19 cellular contexts compared by ENCODE assay signal in the genomic region with DNA sequence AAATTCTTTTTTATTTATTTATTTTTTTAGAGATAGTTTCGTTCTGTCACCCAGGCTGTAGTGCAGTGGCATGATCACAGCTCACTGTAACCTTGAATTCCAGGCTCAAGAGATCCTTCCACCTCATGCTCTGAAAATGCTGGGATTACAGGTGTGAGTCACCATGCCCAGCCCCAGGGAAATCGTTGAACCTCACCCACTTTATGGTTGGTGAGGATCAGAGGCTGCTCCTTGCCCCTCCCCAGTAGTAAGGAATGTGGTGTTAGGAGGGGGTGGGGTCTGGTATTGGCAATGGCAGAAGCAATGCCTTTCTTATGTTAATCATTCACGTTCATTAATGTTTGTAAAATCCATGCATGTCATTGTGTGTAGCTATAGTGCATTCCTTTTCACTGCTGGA.
DNase-seq lines count a peak whose midpoint lies in the region; ATAC-seq and TF ChIP-seq lines count a peak whose summit lies in the region.
"Had no signal": no experiment of that assay in that cellular context is flagged by ENCODE, and none has a peak within 500 bp of the region (broad histone marks: within the 10 kb centered on the region; RNA-seq: fewer than 3 reads in every experiment).

No MANE protein-coding gene starts in this region.

- no peak overlapping the region for H2BK120ac ChIP-seq in trophoblast cell (ENCODE audit: insufficient read depth, low read length, poor library complexity)

- DNase-seq in GM23338 (ENCODE audit: low spot score) = peak; percentile 51
- peak; percentile 71 for DNase-seq in PC-3
- peak; percentile 66 for DNase-seq in epithelial cell of proximal tubule (ENCODE audit: low read depth)
- DNase-seq in trophoblast cell = peak; percentile 44 to 66
- DNase-seq in activated T-helper 1 cell treated with anti-CD3 and anti-CD28 coated beads, Interleukin-12 subunit alpha, Interleukin-12 subunit beta, Interleukin-2, Interleukin-4 antibody, amounts not matched to agents 30 ng/mL and 10 ng/mL and 1 ng/mL, durations not matched to agents 14 hours and 24 hours and 36 hours (ENCODE audit: low spot score) = no peak
- no peak for DNase-seq in NCI-H748 treated with DMSO at 0.1 percent for 48 hours (lab: John Stamatoyannopoulos, UW)
- DNase-seq: activated naive CD4-positive, alpha-beta T cell treated with anti-CD3 and anti-CD28 coated beads for 36 hours; BE2C; brain microvascular endothelial cell; midbrain; NCI-H1105 treated with DMSO at 0.1 percent for 48 hours; NCI-H2227 treated with DMSO at 0.1 percent for 48 hours; nucleus accumbens; upper lobe of right lung had no signal

- H3F3A ChIP-seq in GM23338 (replicated peaks; ENCODE audit: low read depth) = no peaks in the 10 kb centered on the region
- H3F3A ChIP-seq in PC-3 (ENCODE audit: low read length, unreplicated experiment) = no peaks in the 10 kb centered on the region

- no peak overlapping the region for H3K4ac ChIP-seq in trophoblast cell (ENCODE audit: low read depth, low read length)

- H2AK5ac ChIP-seq in trophoblast cell (ENCODE audit: low read length) = no peak overlapping the region

- H3K4me3 ChIP-seq in GM23338 (no peak overlapping the region), PC-3 (ENCODE audit: low read length) (no peak overlapping the region), epithelial cell of proximal tubule (ENCODE audit: low read depth, low read length) (no peak overlapping the region), trophoblast cell (ENCODE audit: low read depth, low read length) (no peak overlapping the region)
- H3K4me3 ChIP-seq: K562, PC-9, upper lobe of right lung had no signal

- H4K12ac ChIP-seq in trophoblast cell (ENCODE audit: low read depth, low read length) = no peak overlapping the region

- H3K79me1 ChIP-seq in trophoblast cell (ENCODE audit: low read length) = no peaks in the 10 kb centered on the region

- H2AFZ ChIP-seq in GM23338 (no peak overlapping the region), PC-3 (ENCODE audit: low read length) (no peak overlapping the region), trophoblast cell (ENCODE audit: insufficient read depth, low read length, poor library complexity) (no peak overlapping the region)
- H2AFZ ChIP-seq: PC-9 had no signal

- no peak overlapping the region for H3K14ac ChIP-seq in trophoblast cell (ENCODE audit: low read length)

- no peak overlapping the region for H3K9ac ChIP-seq in PC-3 (ENCODE audit: low read length)
- H3K9ac ChIP-seq in trophoblast cell (ENCODE audit: low read length) = no peak overlapping the region

- H3K9me3 Mint-ChIP-seq in GM23338 = peaks cover 3% of the 10 kb centered on the region; the same call in 2 of the 3 replicates
- H3K9me3 Mint-ChIP-seq in activated T-helper 1 cell treated with anti-CD3 and anti-CD28 coated beads, Interleukin-12 subunit alpha, Interleukin-12 subunit beta, Interleukin-2, Interleukin-4 antibody, amounts not matched to agents 30 ng/mL and 10 ng/mL and 1 ng/mL, durations not matched to agents 14 hours and 24 hours and 36 hours = no peaks in the 10 kb centered on the region
- H3K9me3 Mint-ChIP-seq: activated naive CD4-positive, alpha-beta T cell treated with anti-CD3 and anti-CD28 coated beads for 36 hours; stimulated activated memory B cell treated with anti-CD40 and anti-IgM and Interleukin-4, amounts not matched to agents 10 μg/mL and 1 μg/mL and 100 μg/mL, for 72 hours had no signal

- H3K9me3 ChIP-seq in PC-3 (ENCODE audit: low read length) = no peaks in the 10 kb centered on the region
- no peaks in the 10 kb centered on the region for H3K9me3 ChIP-seq in trophoblast cell (ENCODE audit: insufficient read depth, low read depth, low read length)
- H3K9me3 ChIP-seq: BE2C, upper lobe of right lung had no signal

- TF ChIP-seq CTCF in GM23338 (conservative IDR thresholded peaks at IDR 0.05; ENCODE audit: low read depth in 2 of 2) = no peak
- no peak for TF ChIP-seq CTCF in PC-3 (conservative IDR thresholded peaks at IDR 0.05; ENCODE audit: low read depth, low read length)
- TF ChIP-seq CTCF in epithelial cell of proximal tubule (conservative IDR thresholded peaks at IDR 0.05; ENCODE audit: low read depth, low read length) = no peak

- no peak overlapping the region for H4K91ac ChIP-seq in trophoblast cell (ENCODE audit: low read depth, low read length)

- H3K9me2 ChIP-seq in GM23338 (ENCODE audit: insufficient read depth) (peaks cover 18% of the 10 kb centered on the region), PC-3 (replicated peaks; ENCODE audit: low read length) (no peaks in the 10 kb centered on the region)

- no peak overlapping the region for H3K23ac ChIP-seq in trophoblast cell (ENCODE audit: low read length)

- peak; percentile 50; the same call in 2 of the 3 replicates for ATAC-seq in GM23338
- peak; percentile 62 for ATAC-seq in PC-3
- no peak for ATAC-seq in GM19455 (IDR thresholded peaks at IDR 0.05; ENCODE audit: unreplicated experiment)
- ATAC-seq in GM21717 (IDR thresholded peaks at IDR 0.05; ENCODE audit: unreplicated experiment) = no peak
- ATAC-seq: K562; stimulated activated memory B cell treated with anti-CD40 and anti-IgM and Interleukin-4, amounts not matched to agents 10 μg/mL and 1 μg/mL and 100 μg/mL, for 72 hours; upper lobe of right lung had no signal

- no peaks in the 10 kb centered on the region for H3K36me3 ChIP-seq in GM23338 (ENCODE audit: insufficient read depth)
- no peaks in the 10 kb centered on the region for H3K36me3 ChIP-seq in PC-3 (ENCODE audit: low read depth, low read length)
- H3K36me3 ChIP-seq in trophoblast cell (ENCODE audit: control insufficient read depth in 1 of 2, insufficient read depth in 2 of 2, low read length in 2 of 2) = no peaks in the 10 kb centered on the region
- H3K36me3 ChIP-seq: BE2C, brain microvascular endothelial cell, upper lobe of right lung had no signal

- no TSS peak for BruUV-seq in PC-3 (replicated peaks; lab: Mats Ljungman, UMichigan)

- no peak overlapping the region; the same call in 1 of the 2 replicates for H3K4me2 ChIP-seq in GM23338
- peak overlapping the region; percentile 19; the same call in 1 of the 2 replicates for H3K4me2 ChIP-seq in PC-3 (ENCODE audit: low read length)
- no peak overlapping the region for H3K4me2 ChIP-seq in trophoblast cell (ENCODE audit: low read length)
- H3K4me2 ChIP-seq: PC-9 had no signal

- no peaks in the 10 kb centered on the region for H4K20me1 ChIP-seq in GM23338 (replicated peaks; ENCODE audit: insufficient read depth)
- no peaks in the 10 kb centered on the region for H4K20me1 ChIP-seq in PC-3 (ENCODE audit: low read length)

- peaks cover 18% of the 10 kb centered on the region for H3K4me1 Mint-ChIP-seq in GM23338
- no peaks in the 10 kb centered on the region for H3K4me1 Mint-ChIP-seq in activated T-helper 1 cell treated with anti-CD3 and anti-CD28 coated beads, Interleukin-12 subunit alpha, Interleukin-12 subunit beta, Interleukin-2, Interleukin-4 antibody, amounts not matched to agents 30 ng/mL and 10 ng/mL and 1 ng/mL, durations not matched to agents 14 hours and 24 hours and 36 hours (ENCODE audit: low read depth)
- H3K4me1 Mint-ChIP-seq: stimulated activated memory B cell treated with anti-CD40 and anti-IgM and Interleukin-4, amounts not matched to agents 10 μg/mL and 1 μg/mL and 100 μg/mL, for 72 hours had no signal

- H3K4me1 ChIP-seq in GM23338 (ENCODE audit: insufficient read depth) = peaks cover 31% of the 10 kb centered on the region
- H3K4me1 ChIP-seq in PC-3 (ENCODE audit: insufficient read depth, low read length) = peaks cover 13% of the 10 kb centered on the region
- H3K4me1 ChIP-seq in trophoblast cell (ENCODE audit: control insufficient read depth in 1 of 2, insufficient read depth in 2 of 2, low read length in 2 of 2) = peaks cover 0 to 2% of the 10 kb centered on the region in 2 experiments
- H3K4me1 ChIP-seq: BE2C, upper lobe of right lung had no signal

- POLR2A ChIA-PET in PC-3 (lab: Charles Lee; ENCODE audit: unreplicated experiment) = no interaction called here

- CTCF ChIA-PET in PC-3 (lab: Charles Lee) = no interaction called here

- no peak overlapping the region for H3K27ac Mint-ChIP-seq in GM23338
- H3K27ac Mint-ChIP-seq in activated T-helper 1 cell treated with anti-CD3 and anti-CD28 coated beads, Interleukin-12 subunit alpha, Interleukin-12 subunit beta, Interleukin-2, Interleukin-4 antibody, amounts not matched to agents 30 ng/mL and 10 ng/mL and 1 ng/mL, durations not matched to agents 14 hours and 24 hours and 36 hours = no peak overlapping the region
- H3K27ac Mint-ChIP-seq: activated naive CD4-positive, alpha-beta T cell treated with anti-CD3 and anti-CD28 coated beads for 36 hours; stimulated activated memory B cell treated with anti-CD40 and anti-IgM and Interleukin-4, amounts not matched to agents 10 μg/mL and 1 μg/mL and 100 μg/mL, for 72 hours had no signal

- peaks cover 2% of the 10 kb centered on the region for H3K27me3 Mint-ChIP-seq in GM23338 (ENCODE audit: insufficient read depth, low read depth, poor library complexity)
- peaks cover 4% of the 10 kb centered on the region for H3K27me3 Mint-ChIP-seq in activated T-helper 1 cell treated with anti-CD3 and anti-CD28 coated beads, Interleukin-12 subunit alpha, Interleukin-12 subunit beta, Interleukin-2, Interleukin-4 antibody, amounts not matched to agents 30 ng/mL and 10 ng/mL and 1 ng/mL, durations not matched to agents 14 hours and 24 hours and 36 hours (ENCODE audit: insufficient read depth)
- H3K27me3 Mint-ChIP-seq: stimulated activated memory B cell treated with anti-CD40 and anti-IgM and Interleukin-4, amounts not matched to agents 10 μg/mL and 1 μg/mL and 100 μg/mL, for 72 hours had no signal

- intact Hi-C loops in PC-3 (cut with micrococcal nuclease) = no loop called here
- intact Hi-C loops in activated T-helper 1 cell treated with anti-CD3 and anti-CD28 coated beads, Interleukin-12 subunit alpha, Interleukin-12 subunit beta, Interleukin-2, Interleukin-4 antibody, amounts not matched to agents 30 ng/mL and 10 ng/mL and 1 ng/mL, durations not matched to agents 14 hours and 24 hours and 36 hours (cut with micrococcal nuclease) = no loop called here

- H3K27ac ChIP-seq in GM23338 (ENCODE audit: low read depth) (no peak overlapping the region), PC-3 (ENCODE audit: low read length) (no peak overlapping the region), trophoblast cell (ENCODE audit: low read depth, low read length) (no peak overlapping the region)
- H3K27ac ChIP-seq: brain microvascular endothelial cell, PC-9, upper lobe of right lung had no signal

- H3K27me3 ChIP-seq in GM23338 (ENCODE audit: insufficient read depth) = no peaks in the 10 kb centered on the region
- H3K27me3 ChIP-seq in PC-3 (ENCODE audit: low read length) = peaks cover 21% of the 10 kb centered on the region
- H3K27me3 ChIP-seq in trophoblast cell (ENCODE audit: insufficient read depth, low read length) = no peaks in the 10 kb centered on the region
- H3K27me3 ChIP-seq: BE2C, brain microvascular endothelial cell, upper lobe of right lung had no signal

- no peak overlapping the region for H3K18ac ChIP-seq in trophoblast cell (ENCODE audit: low read length)

- no peak overlapping the region for H4K8ac ChIP-seq in trophoblast cell (ENCODE audit: low read depth, low read length)

- no peaks in the 10 kb centered on the region; the same call in 2 of the 3 replicates for H3K36me3 Mint-ChIP-seq in GM23338 (ENCODE audit: low read depth)
- no peaks in the 10 kb centered on the region for H3K36me3 Mint-ChIP-seq in activated T-helper 1 cell treated with anti-CD3 and anti-CD28 coated beads, Interleukin-12 subunit alpha, Interleukin-12 subunit beta, Interleukin-2, Interleukin-4 antibody, amounts not matched to agents 30 ng/mL and 10 ng/mL and 1 ng/mL, durations not matched to agents 14 hours and 24 hours and 36 hours (ENCODE audit: low read depth)
- H3K36me3 Mint-ChIP-seq: stimulated activated memory B cell treated with anti-CD40 and anti-IgM and Interleukin-4, amounts not matched to agents 10 μg/mL and 1 μg/mL and 100 μg/mL, for 72 hours had no signal

- no peak overlapping the region for H3K4me3 Mint-ChIP-seq in GM23338
- no peak overlapping the region for H3K4me3 Mint-ChIP-seq in activated T-helper 1 cell treated with anti-CD3 and anti-CD28 coated beads, Interleukin-12 subunit alpha, Interleukin-12 subunit beta, Interleukin-2, Interleukin-4 antibody, amounts not matched to agents 30 ng/mL and 10 ng/mL and 1 ng/mL, durations not matched to agents 14 hours and 24 hours and 36 hours
- H3K4me3 Mint-ChIP-seq: activated naive CD4-positive, alpha-beta T cell treated with anti-CD3 and anti-CD28 coated beads for 36 hours; stimulated activated memory B cell treated with anti-CD40 and anti-IgM and Interleukin-4, amounts not matched to agents 10 μg/mL and 1 μg/mL and 100 μg/mL, for 72 hours had no signal

- no peaks in the 10 kb centered on the region for H3K79me2 ChIP-seq in GM23338 (replicated peaks; ENCODE audit: insufficient read depth)
- no peaks in the 10 kb centered on the region for H3K79me2 ChIP-seq in PC-3 (ENCODE audit: low read length)
- H3K79me2 ChIP-seq in trophoblast cell (ENCODE audit: control insufficient read depth, insufficient read depth, low read length, poor library complexity) = no peaks in the 10 kb centered on the region

- no peak overlapping the region for H2BK5ac ChIP-seq in trophoblast cell (ENCODE audit: low read depth, low read length, poor library complexity)

- no peak overlapping the region for H2BK12ac ChIP-seq in trophoblast cell (ENCODE audit: low read length)

- no CpG with 5 or more reads among the region's 3 CpGs for WGBS in trophoblast cell (ENCODE audit: extremely low coverage, insufficient coverage, insufficient read length)

Comparison
In these comparisons a context has a peak if more than half of its experiments do, and no peak if none do; other contexts are left out.
1. ATAC-seq: peak in GM23338 (single experiment) and PC-3 (single experiment); none in GM19455 (single experiment) and GM21717 (single experiment).
2. DNase-seq: peak in GM23338 (single experiment), PC-3 (single experiment), epithelial cell of proximal tubule (single experiment) and trophoblast cell (2 of 2); none in activated T-helper 1 cell treated with anti-CD3 and anti-CD28 coated beads, Interleukin-12 subunit alpha, Interleukin-12 subunit beta, Interleukin-2, Interleukin-4 antibody, amounts not matched to agents 30 ng/mL and 10 ng/mL and 1 ng/mL, durations not matched to agents 14 hours and 24 hours and 36 hours (single experiment) and NCI-H748 treated with DMSO at 0.1 percent for 48 hours (single experiment).